In the genomic region with DNA sequence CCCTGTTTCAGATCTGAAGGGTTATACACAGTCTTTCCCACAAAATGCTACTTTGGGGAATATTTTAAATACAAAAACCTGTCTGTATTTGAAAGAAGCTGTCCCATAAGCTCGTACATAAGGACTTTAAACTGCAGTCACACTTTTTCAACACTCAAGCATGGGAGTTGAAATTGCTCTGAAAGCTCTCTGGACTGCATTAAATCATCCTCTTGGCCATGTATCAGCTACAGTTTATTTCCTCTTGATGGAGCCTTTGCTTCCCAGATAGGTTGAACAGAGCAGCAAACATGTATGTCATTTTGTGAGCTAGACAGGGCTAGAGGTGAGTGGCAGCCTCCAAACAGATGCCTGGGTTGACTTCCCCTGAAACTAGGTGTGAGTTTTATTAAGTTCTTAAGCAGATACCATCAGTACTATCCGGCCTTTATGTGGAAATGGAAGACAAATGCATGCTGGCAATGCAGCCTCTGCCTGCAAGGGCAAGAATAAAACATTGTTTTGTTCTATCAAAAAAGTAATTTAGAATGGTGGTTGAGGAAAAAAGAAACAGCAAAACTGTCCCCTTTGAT, we compare ENCODE assay signal across 25 cellular contexts.
"Had no signal": no experiment of that assay in that cellular context is flagged by ENCODE, and none has a peak within 500 bp of the region (broad histone marks: within the 10 kb centered on the region; RNA-seq: fewer than 3 reads in every experiment).

No MANE protein-coding gene starts in this region.

- H3K4me1 ChIP-seq: Peyer's patch, SJSA1 had no signal

- ATAC-seq: activated CD8-positive, alpha-beta T cell treated with anti-CD3 and anti-CD28 coated beads, Interleukin-2, amount 10 ng/mL, durations not matched to agents 7 days and 5 days; body of pancreas; K562; SK-N-SH treated with all-trans-retinoic acid at 6 μM for 48 hours; WTC11 had no signal

- H3K27me3 ChIP-seq: ascending aorta, body of pancreas, Peyer's patch, SJSA1 had no signal

- DNase-seq: activated CD4-positive, alpha-beta T cell treated with anti-CD3 and anti-CD28 coated beads for 48 hours; activated CD4-positive, alpha-beta T cell treated with anti-CD3 and anti-CD28 coated beads, Interleukin-2, amount 50 U/mL, for 4 hours; activated CD4-positive, CD25-positive, alpha-beta regulatory T cell treated with anti-CD3 and anti-CD28 coated beads, Interleukin-2, amount 50 U/mL, for 72 hours; activated CD8-positive, alpha-beta memory T cell treated with anti-CD3 and anti-CD28 coated beads, Interleukin-2, amount 50 U/mL, for 48 hours; activated CD8-positive, alpha-beta T cell treated with anti-CD3 and anti-CD28 coated beads, Interleukin-2, amount 10 ng/mL, durations not matched to agents 7 days and 5 days; activated T-cell treated with anti-CD3 and anti-CD28 coated beads, Interleukin-2, amount 50 U/mL, for 1 hour; body of pancreas; Karpas-422; NCI-H146; NCI-H187 treated with DMSO at 0.1 percent for 48 hours; NCI-H2081 treated with DMSO at 0.1 percent for 48 hours; NCI-H2171 treated with DMSO at 0.1 percent for 48 hours; NCI-H345; NCI-H510A; NCI-H526 treated with DMSO at 0.1 percent for 48 hours; NCI-H82; OCI-M1; Peyer's patch; SHP77; T-helper 9 cell had no signal

- H3K9me3 ChIP-seq: ascending aorta, body of pancreas, Peyer's patch, SJSA1 had no signal

- H3K4me3 ChIP-seq: ascending aorta, body of pancreas, K562, Peyer's patch, SJSA1 had no signal

- H3K27ac ChIP-seq: ascending aorta, body of pancreas, Peyer's patch, SJSA1 had no signal

- H3K36me3 ChIP-seq: ascending aorta, Peyer's patch, SJSA1 had no signal
